17 cellular contexts compared by ENCODE assay signal in the genomic region with DNA sequence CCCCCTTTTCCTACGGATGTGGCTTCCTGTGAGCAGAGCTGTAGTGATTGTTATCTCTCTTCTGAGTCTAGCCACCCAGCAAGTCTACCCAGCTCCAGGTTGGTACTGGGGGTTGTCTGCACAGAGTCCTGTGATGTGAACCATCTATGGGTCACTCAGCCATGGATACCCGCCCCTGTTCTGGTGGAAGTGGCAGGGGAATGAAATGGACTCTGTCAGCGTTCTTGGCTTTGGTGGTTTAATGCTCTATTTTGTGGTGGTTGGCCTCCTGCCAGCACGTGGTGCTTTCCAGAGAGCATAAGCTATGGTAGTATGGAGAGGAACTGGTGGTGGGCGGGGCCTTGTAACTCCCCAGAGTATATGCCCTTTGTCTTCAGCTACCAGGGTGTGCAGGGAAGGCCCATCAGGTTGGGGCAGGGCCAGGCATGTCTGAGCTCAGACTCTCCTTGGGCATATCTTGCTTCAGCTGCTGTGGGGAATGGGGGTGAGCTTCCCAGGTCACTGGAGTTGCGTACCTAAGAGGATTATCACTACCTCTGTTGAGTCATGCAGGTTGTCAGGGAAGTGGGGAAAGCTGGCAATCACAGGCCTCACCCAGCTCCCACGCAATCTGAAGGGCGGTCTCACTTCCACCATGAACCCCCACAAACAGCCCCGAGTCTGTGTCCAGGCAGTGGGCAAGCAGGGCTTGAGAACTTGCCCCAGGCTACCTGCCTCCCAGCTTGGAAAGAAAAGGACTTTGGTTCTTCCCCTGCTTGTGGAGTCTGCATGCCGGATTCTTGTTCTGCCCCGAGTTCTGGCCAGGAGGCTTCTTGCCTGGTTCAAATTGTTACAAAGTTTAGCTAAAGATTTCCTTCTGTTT. TPM values are rescaled to one million over a fixed set of nuclear protein-coding genes. Genes with fewer than 3 reads are reported as not detected.
DNase-seq lines count a peak whose midpoint lies in the region; ATAC-seq lines count a peak whose summit lies in the region.
"Had no signal": no experiment of that assay in that cellular context is flagged by ENCODE, and none has a peak within 500 bp of the region (broad histone marks: within the 10 kb centered on the region; RNA-seq: fewer than 3 reads in every experiment).

No MANE protein-coding gene starts in this region.

- DNase-seq in DMS153 (lab: John Stamatoyannopoulos, UW) (peak; percentile 5), DMS153 treated with DMSO at 0.1 percent for 48 hours (lab: John Stamatoyannopoulos, UW; ENCODE audit: unreplicated experiment) (no peak), OCI-M1 (lab: John Stamatoyannopoulos, UW) (peak; percentile 55), NK-92 (lab: John Stamatoyannopoulos, UW; ENCODE audit: unreplicated experiment) (no peak), NCI-H1092 (lab: John Stamatoyannopoulos, UW) (no peak)
- DNase-seq in activated T-cell treated with anti-CD3 and anti-CD28 coated beads, Interleukin-2, amount 50 U/mL, for 24 hours, result no peak
- DNase-seq: cerebellar nuclear complex; HFFc6; immature natural killer cell; KG1; psoas muscle; SK-N-SH; stimulated activated CD4-positive, alpha-beta T cell treated with anti-CD3 and anti-CD28 coated beads, Interleukin-4, amount 100 ng/mL, for 4 hours had no signal

- no peak overlapping the region for H3K27ac Mint-ChIP-seq in activated T-cell treated with anti-CD3 and anti-CD28 coated beads, Interleukin-2, amount 50 U/mL, for 24 hours
- H3K27ac Mint-ChIP-seq: HFFc6, immature natural killer cell had no signal

- H3K9me3 Mint-ChIP-seq in activated T-cell treated with anti-CD3 and anti-CD28 coated beads, Interleukin-2, amount 50 U/mL, for 24 hours, result peaks cover 6% of the 10 kb centered on the region
- H3K9me3 Mint-ChIP-seq: immature natural killer cell had no signal

- peak; percentile 60 for ATAC-seq in GM19397 (IDR thresholded peaks at IDR 0.05; ENCODE audit: unreplicated experiment)
- ATAC-seq in esophagus mucosa, result peak; percentile 98
- ATAC-seq: activated CD4-positive, CD25-positive, alpha-beta regulatory T cell treated with anti-CD3 and anti-CD28 coated beads, Interleukin-2, amount 50 U/mL, for 24 hours; psoas muscle had no signal

- H3K4me3 Mint-ChIP-seq in activated T-cell treated with anti-CD3 and anti-CD28 coated beads, Interleukin-2, amount 50 U/mL, for 24 hours, result no peak overlapping the region
- H3K4me3 Mint-ChIP-seq: HFFc6, immature natural killer cell had no signal

- peaks cover 21% of the 10 kb centered on the region for H3K4me1 Mint-ChIP-seq in activated T-cell treated with anti-CD3 and anti-CD28 coated beads, Interleukin-2, amount 50 U/mL, for 24 hours (ENCODE audit: low read depth)

- no peaks in the 10 kb centered on the region for H3K27me3 Mint-ChIP-seq in activated T-cell treated with anti-CD3 and anti-CD28 coated beads, Interleukin-2, amount 50 U/mL, for 24 hours

- H3K36me3 Mint-ChIP-seq in activated T-cell treated with anti-CD3 and anti-CD28 coated beads, Interleukin-2, amount 50 U/mL, for 24 hours (ENCODE audit: low read depth), result no peaks in the 10 kb centered on the region
- H3K36me3 Mint-ChIP-seq: immature natural killer cell had no signal

RNA-seq across cellular contexts. Expression of gene ADGRG7, which starts 9.0 kb away (rescaled TPM):
- total RNA-seq in esophagus mucosa, result not detected
- total RNA-seq: HFFc6, NCI-H460 had no signal

Comparison
In these comparisons a context has a peak if more than half of its experiments do, and no peak if none do; other contexts are left out.
1. DNase-seq: peak in DMS153 (single experiment) and OCI-M1 (single experiment); none in DMS153 treated with DMSO at 0.1 percent for 48 hours (single experiment), NK-92 (single experiment), activated T-cell treated with anti-CD3 and anti-CD28 coated beads, Interleukin-2, amount 50 U/mL, for 24 hours (single experiment) and NCI-H1092 (single experiment).